22 cellular contexts compared by ENCODE assay signal in genomic region chr4:8317474-8317873, GRCh38. TPM values are rescaled to one million over a fixed set of nuclear protein-coding genes. Genes with fewer than 3 reads are reported as not detected.
DNase-seq lines count a peak whose midpoint lies in the region; ATAC-seq and TF ChIP-seq lines count a peak whose summit lies in the region.
"Had no signal": no experiment of that assay in that cellular context is flagged by ENCODE, and none has a peak within 500 bp of the region (broad histone marks: within the 10 kb centered on the region; RNA-seq: fewer than 3 reads in every experiment).

No MANE protein-coding gene starts in this region.

- H3K4me1 Mint-ChIP-seq in mesothelial cell of epicardium, result peaks cover 45% of the 10 kb centered on the region
- H3K4me1 Mint-ChIP-seq: CD8-positive, alpha-beta memory T cell had no signal

- no peak overlapping the region for H3K14ac ChIP-seq in IMR-90 (replicated peaks; ENCODE audit: low read depth, low read length)

- TF ChIP-seq POLR2A in IMR-90 (IDR thresholded peaks at IDR 0.05; ENCODE audit: low read depth, low read length), result no peak
- TF ChIP-seq POLR2A in thyroid gland (IDR thresholded peaks at IDR 0.05), result no peak

- no peaks in the 10 kb centered on the region for H3K36me3 ChIP-seq in IMR-90 (ENCODE audit: control insufficient read depth, insufficient read depth, low read length)
- H3K36me3 ChIP-seq in thyroid gland, result no peaks in the 10 kb centered on the region
- H3K36me3 ChIP-seq: Peyer's patch, SJCRH30 had no signal

- no peaks in the 10 kb centered on the region for H3K27me3 ChIP-seq in IMR-90 (ENCODE audit: control insufficient read depth, insufficient read depth, low read length)
- no peaks in the 10 kb centered on the region for H3K27me3 ChIP-seq in thyroid gland
- H3K27me3 ChIP-seq: Peyer's patch, SJCRH30 had no signal

- H3K4me3 ChIP-seq in IMR-90 (ENCODE audit: insufficient read depth, low read depth, low read length) (no peak overlapping the region), thyroid gland (replicated peaks in 1 of 3) (no peak overlapping the region)
- H3K4me3 ChIP-seq: Peyer's patch, SJCRH30 had no signal

- no peak overlapping the region for H3K18ac ChIP-seq in IMR-90 (ENCODE audit: low read depth, low read length)

- H3K56ac ChIP-seq in IMR-90 (ENCODE audit: extremely low read depth, insufficient read depth, low read length), result no peak overlapping the region

- peaks cover 3% of the 10 kb centered on the region for H3K36me3 Mint-ChIP-seq in mesothelial cell of epicardium
- H3K36me3 Mint-ChIP-seq: CD8-positive, alpha-beta memory T cell had no signal

- no peak overlapping the region for H3K4me3 Mint-ChIP-seq in mesothelial cell of epicardium
- H3K4me3 Mint-ChIP-seq: CD8-positive, alpha-beta memory T cell had no signal

- no peak for TF ChIP-seq RAD21 in IMR-90 (IDR thresholded peaks at IDR 0.05; ENCODE audit: low read length)

- H3K9me3 Mint-ChIP-seq in mesothelial cell of epicardium, result peaks cover 21% of the 10 kb centered on the region

- H3K9me3 ChIP-seq in IMR-90 (ENCODE audit: control insufficient read depth, insufficient read depth, low read length), result peaks cover 2% of the 10 kb centered on the region
- no peaks in the 10 kb centered on the region for H3K9me3 ChIP-seq in thyroid gland
- H3K9me3 ChIP-seq: Peyer's patch, SJCRH30 had no signal

- H4K20me1 ChIP-seq in IMR-90 (ENCODE audit: insufficient read depth, low read length), result no peaks in the 10 kb centered on the region

- 94% methylated on average over 3 of the region's 6 CpGs; no CpG with 5 or more reads in 1 of the 2 experiments for WGBS in IMR-90 (ENCODE audit: extremely low coverage in 2 of 2, insufficient read length in 1 of 2), 2 experiments
- WGBS in thyroid gland, 2 donors, result 94 to 99% methylated on average over 6 of the region's 6 CpGs

- peak overlapping the region; percentile 28 for H3K27ac Mint-ChIP-seq in mesothelial cell of epicardium

- H2AFZ ChIP-seq in IMR-90 (replicated peaks; ENCODE audit: low read length, poor library complexity), result no peak overlapping the region

- no peak overlapping the region for H2AK9ac ChIP-seq in IMR-90 (replicated peaks; ENCODE audit: low read depth, low read length, poor library complexity)

- peak overlapping the region; percentile 31; the same call in 1 of the 2 replicates for H3K4ac ChIP-seq in IMR-90 (ENCODE audit: low read depth, low read length)

- H2BK5ac ChIP-seq in IMR-90 (ENCODE audit: low read depth, low read length, poor library complexity, severe bottlenecking), result no peak overlapping the region

- dilution Hi-C loops in IMR-90 (cut with HindIII; ENCODE audit: low sequenced_read_pairs, unreplicated experiment), result no loop called here

- no peak overlapping the region for H4K5ac ChIP-seq in IMR-90 (ENCODE audit: low read depth, low read length)

- H3K27ac ChIP-seq in IMR-90 (ENCODE audit: insufficient read depth, low read length) (no peak overlapping the region), thyroid gland (peak overlapping the region; percentile 78 to 88 (median 83))
- H3K27ac ChIP-seq: C4-2B, Peyer's patch, SJCRH30 had no signal

- ATAC-seq in IMR-90 (ENCODE audit: low read depth) (no peak), GM21526 (IDR thresholded peaks at IDR 0.05; ENCODE audit: low FRiP score, unreplicated experiment) (no peak), GM19035 (IDR thresholded peaks at IDR 0.05; ENCODE audit: unreplicated experiment) (no peak)

- H3K79me1 ChIP-seq in IMR-90 (ENCODE audit: low read depth in 1 of 2, low read length in 2 of 2), result no peaks in the 10 kb centered on the region

- no peak overlapping the region for H2BK120ac ChIP-seq in IMR-90 (ENCODE audit: low read depth, low read length)

- intact Hi-C loops in IMR-90 (cut with micrococcal nuclease), result no loop called here
- intact Hi-C loops in thyroid gland (cut with DNase I), result loop anchor here (10.0 kb wide), 1 partner anchor 87 kb away; no protein-coding TSS in a partner anchor

- no peak overlapping the region for H2BK15ac ChIP-seq in IMR-90 (ENCODE audit: low read depth, low read length)

- BruUV-seq in IMR-90 (replicated peaks; lab: Mats Ljungman, UMichigan), result no TSS peak

- H4K91ac ChIP-seq in IMR-90 (ENCODE audit: insufficient read depth, low read depth, low read length), result no peak overlapping the region

- TF ChIP-seq CTCF in IMR-90 (conservative IDR thresholded peaks at IDR 0.05; ENCODE audit: low read depth, low read length) (no peak), mesothelial cell of epicardium (IDR thresholded peaks at IDR 0.05; ENCODE audit: unreplicated experiment) (no peak), thyroid gland (IDR thresholded peaks at IDR 0.05) (no peak)

- no peak overlapping the region for H3K9ac ChIP-seq in IMR-90 (ENCODE audit: low read depth, low read length)

- peak; percentile 6 for DNase-seq in activated CD8-positive, alpha-beta memory T cell treated with anti-CD3 and anti-CD28 coated beads, Interleukin-2, amount 50 U/mL, for 48 hours
- DNase-seq in activated CD8-positive, alpha-beta memory T cell treated with anti-CD3 and anti-CD28 coated beads for 24 hours, result no peak
- DNase-seq in IMR-90 (no peak), mesothelial cell of epicardium (ENCODE audit: low spot score in 2 of 2, unreplicated experiment in 2 of 2) (no peak), thyroid gland (no peak)
- DNase-seq: 8988T; CD8-positive, alpha-beta memory T cell; GDM1; Karpas-422; MV-4-11; NCI-H1105 treated with DMSO at 0.1 percent for 48 hours; NCI-H2081; NCI-H2171; NCI-H345; NCI-H524 treated with DMSO at 0.1 percent for 48 hours; NCI-H82; SJCRH30 had no signal

- peaks cover 9% of the 10 kb centered on the region for H3K9me1 ChIP-seq in IMR-90 (ENCODE audit: insufficient read depth, low read length)

- no peaks in the 10 kb centered on the region for H3K27me3 Mint-ChIP-seq in mesothelial cell of epicardium (ENCODE audit: low read depth)

- H2BK20ac ChIP-seq in IMR-90 (ENCODE audit: low read depth, low read length), result no peak overlapping the region; the same call in 1 of the 2 replicates

- H3K23ac ChIP-seq in IMR-90 (ENCODE audit: low read depth, low read length), result no peak overlapping the region

- CTCF ChIA-PET in IMR-90 (lab: Yijun Ruan, JAX), result no interaction called here

- H2AK5ac ChIP-seq in IMR-90 (ENCODE audit: low read depth, low read length), result peak overlapping the region; percentile 84; the same call in 1 of the 2 replicates

- H3K4me1 ChIP-seq in IMR-90 (ENCODE audit: control insufficient read depth, insufficient read depth, low read length), result peaks cover 14% of the 10 kb centered on the region
- peaks cover 40 to 43% of the 10 kb centered on the region in 2 donors for H3K4me1 ChIP-seq in thyroid gland

- in situ Hi-C loops in IMR-90 (cut with MboI; ENCODE audit: low sequenced_read_pairs), result no loop called here

- no peak overlapping the region for H3K4me2 ChIP-seq in IMR-90 (ENCODE audit: low read depth, low read length)

- POLR2A ChIA-PET in IMR-90 (lab: Charles Lee; ENCODE audit: unreplicated experiment), result no interaction called here

- no peak overlapping the region for H4K8ac ChIP-seq in IMR-90 (ENCODE audit: low read depth in 2 of 2, low read length in 2 of 2)

TF ChIP-seq in IMR-90, 13 proteins besides CTCF, POLR2A, EP300 and RAD21:
- TF ChIP-seq CHD1 (IDR thresholded peaks at IDR 0.05; ENCODE audit: low read depth, low read length) (no peak), SMC3 (IDR thresholded peaks at IDR 0.05; ENCODE audit: low read depth, low read length) (no peak), MAFK (IDR thresholded peaks at IDR 0.05; ENCODE audit: low read depth, low read length) (no peak)
TF ChIP-seq in IMR-90: peak in this region for 0.

RNA-seq across cellular contexts. Expression of gene HTRA3, which starts 47.9 kb away (rescaled TPM):
- 1.1 and 1.3 TPM in 2 replicates for total RNA-seq in IMR-90 (2012; rRNA removed)
- 8.9 and 9.5 TPM in 2 replicates for polyA plus RNA-seq in IMR-90 (2012; rRNA removed)
- polyA plus RNA-seq in IMR-90 (2012; cell fraction: cytosol; rRNA removed), result 5.3 and 12.8 TPM in 2 replicates
- 3.7 and 5.2 TPM in 2 replicates for polyA plus RNA-seq in IMR-90 (2012; cell fraction: nucleus; rRNA removed; ENCODE audit: low replicate concordance)
- 25.6 to 27.9 TPM (median 26.2 TPM) in 3 replicates for total RNA-seq in mesothelial cell of epicardium
- 10 to 100 TPM in 3 of 4 donors, 1 to 10 TPM in 1; 6.9 to 38.3 (median 14.0) TPM for total RNA-seq in thyroid gland
- total RNA-seq: CD8-positive, alpha-beta memory T cell; OCI-LY7 had no signal
- polyA plus RNA-seq: CD8-positive, alpha-beta memory T cell had no signal
